ENCODE assay signal across 18 cellular contexts in genomic region chr4:76725039-76725438, GRCh38.
"Had no signal": no experiment of that assay in that cellular context is flagged by ENCODE, and none has a peak within 500 bp of the region (broad histone marks: within the 10 kb centered on the region; RNA-seq: fewer than 3 reads in every experiment).

No MANE protein-coding gene starts in this region.

- H3K36me3 ChIP-seq: esophagus muscularis mucosa, sigmoid colon, upper lobe of left lung had no signal

- H3K9me3 ChIP-seq: esophagus muscularis mucosa, mucosa of descending colon, psoas muscle, sigmoid colon, upper lobe of left lung had no signal

- H3K4me1 ChIP-seq: psoas muscle had no signal

- H3K27me3 ChIP-seq: dorsolateral prefrontal cortex, esophagus muscularis mucosa, sigmoid colon, upper lobe of left lung had no signal

- H3K27ac Mint-ChIP-seq: activated naive CD8-positive, alpha-beta T cell treated with anti-CD3 and anti-CD28 coated beads for 36 hours; activated T-cell treated with anti-CD3 and anti-CD28 coated beads, Interleukin-2, amount 50 U/mL, for 24 hours; natural killer cell had no signal

- H3K4me3 Mint-ChIP-seq: activated naive CD8-positive, alpha-beta T cell treated with anti-CD3 and anti-CD28 coated beads for 36 hours; activated T-cell treated with anti-CD3 and anti-CD28 coated beads, Interleukin-2, amount 50 U/mL, for 24 hours; natural killer cell had no signal

- H3K4me3 ChIP-seq: dorsolateral prefrontal cortex, esophagus muscularis mucosa, lung, mucosa of descending colon, psoas muscle, sigmoid colon, upper lobe of left lung had no signal

- H3K9me3 Mint-ChIP-seq: activated naive CD8-positive, alpha-beta T cell treated with anti-CD3 and anti-CD28 coated beads for 36 hours; activated T-cell treated with anti-CD3 and anti-CD28 coated beads, Interleukin-2, amount 50 U/mL, for 24 hours; natural killer cell had no signal

- H3K4me1 Mint-ChIP-seq: natural killer cell had no signal

- H3K36me3 Mint-ChIP-seq: activated naive CD8-positive, alpha-beta T cell treated with anti-CD3 and anti-CD28 coated beads for 36 hours; natural killer cell had no signal

- H3K27ac ChIP-seq: dorsolateral prefrontal cortex, psoas muscle, upper lobe of left lung had no signal

- DNase-seq: activated CD4-positive, alpha-beta T cell treated with anti-CD3 and anti-CD28 coated beads, Interleukin-2, amount 50 U/mL, for 4 hours; activated CD4-positive, CD25-positive, alpha-beta regulatory T cell treated with anti-CD3 and anti-CD28 coated beads, Interleukin-2, amount 50 U/mL, for 72 hours; activated effector memory CD4-positive, alpha-beta T cell treated with Interleukin-2 at 50 U/mL for 16 hours; activated naive CD8-positive, alpha-beta T cell treated with anti-CD3 and anti-CD28 coated beads for 36 hours; activated T-cell treated with anti-CD3 and anti-CD28 coated beads, Interleukin-2, amount 50 U/mL, for 24 hours; anterior cingulate cortex; dorsolateral prefrontal cortex; mucosa of descending colon; natural killer cell; occipital lobe; psoas muscle; sigmoid colon; stimulated activated CD4-positive, alpha-beta T cell treated with anti-CD3 and anti-CD28 coated beads, Interleukin-2, amount 100 ng/mL, for 24 hours; stimulated activated naive CD4-positive, alpha-beta T cell; substantia nigra; upper lobe of left lung had no signal
